ENCODE assay signal across 8 cellular contexts in genomic region chr15:26864664-26865191, GRCh38. TPM values are rescaled to one million over a fixed set of nuclear protein-coding genes. Genes with fewer than 3 reads are reported as not detected.
DNase-seq lines count a peak whose midpoint lies in the region; ATAC-seq and TF ChIP-seq lines count a peak whose summit lies in the region.

No MANE protein-coding gene starts in this region.

- H3K9ac ChIP-seq in SK-N-SH = no peak overlapping the region

- ATAC-seq in SK-N-SH treated with all-trans-retinoic acid at 6 μM for 48 hours = no peak
- no peak for ATAC-seq in lung (ENCODE audit: insufficient read depth, low FRiP score)

- no peaks in the 10 kb centered on the region for H3K9me3 ChIP-seq in SK-N-SH
- peaks cover 0 to 6% of the 10 kb centered on the region in 2 donors for H3K9me3 ChIP-seq in lung (ENCODE audit: control insufficient read depth in 2 of 2, insufficient read depth in 1 of 2, low read length in 1 of 2)
- no peaks in the 10 kb centered on the region for H3K9me3 ChIP-seq in CD8-positive, alpha-beta memory T cell (ENCODE audit: low read length)
- H3K9me3 ChIP-seq in MG63 = no peaks in the 10 kb centered on the region

- 6% methylated on average over 8 of the region's 8 CpGs for WGBS in SK-N-SH (ENCODE audit: low lambda C conversion rate)
- 7% methylated on average over 8 of the region's 8 CpGs for WGBS in lung, 2 donors

- no peaks in the 10 kb centered on the region for H3K9me2 ChIP-seq in SK-N-SH

- H3K27ac Mint-ChIP-seq in CD8-positive, alpha-beta memory T cell = no peak overlapping the region

- H3K4me1 Mint-ChIP-seq in CD8-positive, alpha-beta memory T cell = no peaks in the 10 kb centered on the region

- H3K4me1 ChIP-seq in SK-N-SH (ENCODE audit: control insufficient read depth in 1 of 2, insufficient read depth in 2 of 2, low read depth in 1 of 2, low read length in 1 of 2) = no peaks in the 10 kb centered on the region; a peak in 1 of 4 replicates
- H3K4me1 ChIP-seq in lung (ENCODE audit: control insufficient read depth in 2 of 2, insufficient read depth in 2 of 2, low read length in 2 of 2) = peaks cover 0 to 5% of the 10 kb centered on the region in 2 donors
- H3K4me1 ChIP-seq in CD8-positive, alpha-beta memory T cell (ENCODE audit: insufficient read depth, low read length) = no peaks in the 10 kb centered on the region

- peak; percentile 60 for TF ChIP-seq CTCF in SK-N-SH (IDR thresholded peaks at IDR 0.05)
- TF ChIP-seq CTCF in lung (IDR thresholded peaks at IDR 0.05; ENCODE audit: control extremely low read depth, extremely low read depth) = peak; percentile 3

- H3K36me3 ChIP-seq in SK-N-SH (replicated peaks in 1 of 2; ENCODE audit: control insufficient read depth in 1 of 2, insufficient read depth in 2 of 2, low read length in 1 of 2) (no peaks in the 10 kb centered on the region), lung (ENCODE audit: control insufficient read depth in 2 of 2, insufficient read depth in 2 of 2, low read length in 2 of 2) (no peaks in the 10 kb centered on the region), MG63 (no peaks in the 10 kb centered on the region)
- H3K36me3 ChIP-seq in CD8-positive, alpha-beta memory T cell (ENCODE audit: insufficient read depth, low read length) = no peaks in the 10 kb centered on the region

- H3K27ac ChIP-seq in SK-N-SH (ENCODE audit: low read depth in 2 of 2, low read length in 1 of 2) = no peak overlapping the region
- H3K27ac ChIP-seq in caudate nucleus (ENCODE audit: low read depth, low read length) = no peak overlapping the region
- no peak overlapping the region for H3K27ac ChIP-seq in lung (ENCODE audit: low read depth in 1 of 2, low read length in 1 of 2)
- no peak overlapping the region for H3K27ac ChIP-seq in CD8-positive, alpha-beta memory T cell (ENCODE audit: low read depth, low read length)

- H3K36me3 Mint-ChIP-seq in CD8-positive, alpha-beta memory T cell = no peaks in the 10 kb centered on the region

- no peak for TF ChIP-seq EP300 in SK-N-SH (IDR thresholded peaks at IDR 0.05; ENCODE audit: borderline replicate concordance in 1 of 2, low read depth in 1 of 2, low read length in 1 of 2)

- no peaks in the 10 kb centered on the region for H3F3A ChIP-seq in SK-N-SH (replicated peaks; ENCODE audit: insufficient read depth)

- peak; percentile 92 for TF ChIP-seq RAD21 in SK-N-SH (IDR thresholded peaks at IDR 0.05; ENCODE audit: low read length)

- H3K4me3 ChIP-seq in SK-N-SH (ENCODE audit: low read depth in 2 of 2, low read length in 1 of 2) = no peak overlapping the region; a peak in 1 of 4 replicates
- no peak overlapping the region for H3K4me3 ChIP-seq in lung
- H3K4me3 ChIP-seq in CD8-positive, alpha-beta memory T cell (ENCODE audit: low read length) = no peak overlapping the region
- no peak overlapping the region for H3K4me3 ChIP-seq in MG63

- CTCF ChIA-PET in SK-N-SH (lab: Yijun Ruan, JAX) = interaction anchor here (0.6 to 2.3 kb wide), 28 partner anchors 8 to 1359 kb away, joined by 3 to 13 read pairs (median 3); no protein-coding TSS in a partner anchor
- CTCF ChIA-PET in CD8-positive, alpha-beta memory T cell (lab: Charles Lee) = no interaction called here

- peaks cover 7 to 17% of the 10 kb centered on the region in 2 donors for H3K27me3 Mint-ChIP-seq in CD8-positive, alpha-beta memory T cell

- no peak overlapping the region for H3K4me2 ChIP-seq in SK-N-SH

- peak; percentile 77 for DNase-seq in SK-N-SH
- peak; percentile 6 for DNase-seq in NCI-H2196 treated with DMSO at 0.1 percent for 48 hours (lab: John Stamatoyannopoulos, UW; ENCODE audit: unreplicated experiment)
- DNase-seq in caudate nucleus (lab: John Stamatoyannopoulos, UW) = peak in 31 of 61 donors; percentile 12 to 86 (median 38)
- no peak for DNase-seq in lung (ENCODE audit: low spot score)
- DNase-seq in CD8-positive, alpha-beta memory T cell = no peak
- DNase-seq in MG63 = no peak
- DNase-seq in activated CD8-positive, alpha-beta memory T cell treated with anti-CD3 and anti-CD28 coated beads, Interleukin-2, amount 50 U/mL, for 48 hours = no peak

- POLR2A ChIA-PET in SK-N-SH (lab: Yijun Ruan, JAX) = no interaction called here
- POLR2A ChIA-PET in CD8-positive, alpha-beta memory T cell (lab: Charles Lee) = no interaction called here

- no peak overlapping the region for H3K4me3 Mint-ChIP-seq in CD8-positive, alpha-beta memory T cell

- H4K20me1 ChIP-seq in SK-N-SH (ENCODE audit: insufficient read depth) = no peaks in the 10 kb centered on the region

- no peaks in the 10 kb centered on the region for H3K27me3 ChIP-seq in SK-N-SH (ENCODE audit: insufficient read depth)
- peaks cover 21% of the 10 kb centered on the region for H3K27me3 ChIP-seq in lung (ENCODE audit: control insufficient read depth, insufficient read depth)
- no peaks in the 10 kb centered on the region for H3K27me3 ChIP-seq in CD8-positive, alpha-beta memory T cell (ENCODE audit: insufficient read depth, low read length, poor library complexity, severe bottlenecking)
- peaks cover 15% of the 10 kb centered on the region for H3K27me3 ChIP-seq in MG63

- peaks cover 0 to 12% (median 5%) of the 10 kb centered on the region in 5 donors for H3K9me3 Mint-ChIP-seq in CD8-positive, alpha-beta memory T cell

- H3K79me2 ChIP-seq in SK-N-SH (ENCODE audit: insufficient read depth) = no peaks in the 10 kb centered on the region

- H2AFZ ChIP-seq in SK-N-SH (ENCODE audit: low read depth) = no peak overlapping the region

TF ChIP-seq in SK-N-SH, 30 proteins besides CTCF, POLR2A, EP300 and RAD21:
- TF ChIP-seq USF2 (IDR thresholded peaks at IDR 0.05; ENCODE audit: borderline replicate concordance, low read depth, low read length) (no peak), MAX (IDR thresholded peaks at IDR 0.05; ENCODE audit: low read depth) (no peak), SMC3 (IDR thresholded peaks at IDR 0.05; ENCODE audit: low read depth, low read length) (peak; percentile 58), EZH2phosphoT487 (IDR thresholded peaks at IDR 0.05; ENCODE audit: borderline replicate concordance, low read depth) (no peak), TAF1 (IDR thresholded peaks at IDR 0.05; ENCODE audit: borderline replicate concordance, low read depth, low read length) (no peak)

TF ChIP-seq in SK-N-SH treated with all-trans-retinoic acid at 6 μM for 48 hours, 23 proteins besides CTCF, POLR2A, EP300 and RAD21:
- TF ChIP-seq ZNF565 (CRISPR knock-in tag; conservative IDR thresholded peaks at IDR 0.05; ENCODE audit: low read depth) (no peak), PPARA (CRISPR knock-in tag; IDR thresholded peaks at IDR 0.05; ENCODE audit: borderline replicate concordance) (no peak), TSHZ2 (CRISPR knock-in tag; IDR thresholded peaks at IDR 0.05) (no peak), ZNF8 (CRISPR knock-in tag; IDR thresholded peaks at IDR 0.05) (no peak), GLIS3 (CRISPR knock-in tag; IDR thresholded peaks at IDR 0.05) (no peak)

RNA-seq across cellular contexts. Expression of gene GABRA5, which starts 2.1 kb away (rescaled TPM):
- polyA plus RNA-seq in SK-N-SH (2012; rRNA removed) (0.26 TPM in 1 of 2 replicates, not detected in the other), lung (not detected)
- polyA plus RNA-seq in SK-N-SH (2012; cell fraction: cytosol; rRNA removed) = 0.01 TPM in 2 replicates
- 0.04 TPM in 1 of 2 replicates, not detected in the other for polyA plus RNA-seq in SK-N-SH (2012; cell fraction: nucleus; rRNA removed)
- total RNA-seq in lung = not detected
- total RNA-seq in CD8-positive, alpha-beta memory T cell = not detected
- polyA plus RNA-seq in CD8-positive, alpha-beta memory T cell = not detected
- total RNA-seq in MG63 (2014; rRNA removed; shearing (Covaris generic); ENCODE audit: low replicate concordance) = 0.49 TPM in 1 of 2 replicates, not detected in the other

Comparison
In these comparisons a context has a peak if more than half of its experiments do, and no peak if none do; other contexts are left out.
1. DNase-seq: peak in SK-N-SH (single experiment), NCI-H2196 treated with DMSO at 0.1 percent for 48 hours (single experiment) and caudate nucleus (31 of 61); none in lung (single experiment), CD8-positive, alpha-beta memory T cell (0 of 5), MG63 (single experiment) and activated CD8-positive, alpha-beta memory T cell treated with anti-CD3 and anti-CD28 coated beads, Interleukin-2, amount 50 U/mL, for 48 hours (single experiment).